15 cellular contexts compared by ENCODE assay signal in genomic region chr4:87406462-87406861, GRCh38. TPM values are rescaled to one million over a fixed set of nuclear protein-coding genes. Genes with fewer than 3 reads are reported as not detected.
DNase-seq lines count a peak whose midpoint lies in the region; ATAC-seq, FAIRE-seq and TF ChIP-seq lines count a peak whose summit lies in the region.
"Had no signal": no experiment of that assay in that cellular context is flagged by ENCODE, and none has a peak within 500 bp of the region (broad histone marks: within the 10 kb centered on the region; RNA-seq: fewer than 3 reads in every experiment).

No MANE protein-coding gene starts in this region.

- peaks cover 10 to 23% (median 22%) of the 10 kb centered on the region in 4 donors for H3K4me1 Mint-ChIP-seq in naive thymus-derived CD8-positive, alpha-beta T cell

- no peaks in the 10 kb centered on the region for H3K36me3 Mint-ChIP-seq in naive thymus-derived CD8-positive, alpha-beta T cell

- peak overlapping the region; percentile 61 to 95 (median 90) for H3K27ac Mint-ChIP-seq in naive thymus-derived CD8-positive, alpha-beta T cell

- H3K27ac ChIP-seq in OCI-LY7 (ENCODE audit: low read depth, low read length, poor library complexity, severe bottlenecking): no peak overlapping the region
- H3K27ac ChIP-seq in thyroid gland: no peak overlapping the region
- H3K27ac ChIP-seq: sigmoid colon, thoracic aorta had no signal

- 65 to 86% methylated on average over 6 of the region's 6 CpGs for WGBS in thyroid gland, 2 donors

- H3K4me3 ChIP-seq in OCI-LY7 (ENCODE audit: low read depth, low read length, poor library complexity, severe bottlenecking) (no peak overlapping the region), thyroid gland (replicated peaks in 1 of 3) (no peak overlapping the region)
- H3K4me3 ChIP-seq: sigmoid colon, thoracic aorta had no signal

- no peaks in the 10 kb centered on the region for H3K9me2 ChIP-seq in OCI-LY7 (ENCODE audit: insufficient read depth, low read length)

- H4K20me1 ChIP-seq in OCI-LY7 (ENCODE audit: insufficient read depth, low read length): no peaks in the 10 kb centered on the region

- no peak for TF ChIP-seq POLR2A in GM12891 (IDR thresholded peaks at IDR 0.05; ENCODE audit: low read depth, low read length)
- no peak for TF ChIP-seq POLR2A in thyroid gland (IDR thresholded peaks at IDR 0.05)

- no peaks in the 10 kb centered on the region for H3K36me3 ChIP-seq in OCI-LY7 (ENCODE audit: insufficient read depth, low read length)
- no peaks in the 10 kb centered on the region for H3K36me3 ChIP-seq in thyroid gland
- H3K36me3 ChIP-seq: sigmoid colon, thoracic aorta had no signal

- no peaks in the 10 kb centered on the region for H3K79me2 ChIP-seq in OCI-LY7 (ENCODE audit: insufficient read depth, low read depth, low read length)

- intact Hi-C loops in OCI-LY7 (cut with micrococcal nuclease; ENCODE audit: unreplicated experiment) (no loop called here), thyroid gland (cut with DNase I) (no loop called here)

- H3K27me3 ChIP-seq in thyroid gland: no peaks in the 10 kb centered on the region
- H3K27me3 ChIP-seq: sigmoid colon had no signal

- H3K9me3 ChIP-seq in OCI-LY7 (ENCODE audit: low read length) (0 out of 2 replicates have a peak, but pooled peaks cover 14% of the 10 kb centered on the region), thyroid gland (no peaks in the 10 kb centered on the region)
- H3K9me3 ChIP-seq: sigmoid colon, thoracic aorta had no signal

- CTCF ChIA-PET in OCI-LY7 (lab: Charles Lee; ENCODE audit: unreplicated experiment): no interaction called here

- H3K4me1 ChIP-seq in OCI-LY7 (ENCODE audit: insufficient read depth, low read length, poor library complexity, severe bottlenecking) (peaks cover 7% of the 10 kb centered on the region), thyroid gland (no peaks in the 10 kb centered on the region)
- H3K4me1 ChIP-seq: sigmoid colon had no signal

- no TSS peak for BruUV-seq in OCI-LY7 (replicated peaks; lab: Mats Ljungman, UMichigan)

- DNase-seq in GM12891 (ENCODE audit: insufficient read length, low spot score) (no peak), OCI-LY7 (ENCODE audit: low spot score) (peak; percentile 37), inferior parietal cortex (ENCODE audit: extremely low spot score) (no peak), thyroid gland (no peak)
- DNase-seq in naive thymus-derived CD8-positive, alpha-beta T cell: peak in 3 of 10 donors; percentile 7 to 31 (median 19)
- DNase-seq in activated CD4-positive, alpha-beta T cell treated with anti-CD3 and anti-CD28 coated beads for 1 hour: no peak
- DNase-seq: COR-L47, dermis blood vessel endothelial cell, NCI-H1436 treated with DMSO at 0.1 percent for 48 hours, NCI-H82, sigmoid colon, T-helper 1 cell had no signal

- ATAC-seq in HG02623 (IDR thresholded peaks at IDR 0.05; ENCODE audit: unreplicated experiment): peak; percentile 58
- peak; percentile 68 to 73 for ATAC-seq in naive thymus-derived CD8-positive, alpha-beta T cell
- ATAC-seq in HG03521 (IDR thresholded peaks at IDR 0.05; ENCODE audit: unreplicated experiment): no peak

- H2AFZ ChIP-seq in OCI-LY7 (ENCODE audit: low read length): peak overlapping the region; percentile 87

- peaks cover 9 to 20% (median 12%) of the 10 kb centered on the region in 5 donors for H3K27me3 Mint-ChIP-seq in naive thymus-derived CD8-positive, alpha-beta T cell

- peak overlapping the region; percentile 11 to 79 (median 76) for H3K4me3 Mint-ChIP-seq in naive thymus-derived CD8-positive, alpha-beta T cell

- H3K9me3 Mint-ChIP-seq in naive thymus-derived CD8-positive, alpha-beta T cell: no peaks in the 10 kb centered on the region

- peak; percentile 60 for FAIRE-seq in GM12891 (lab: Jason Lieb, UNC)

- TF ChIP-seq CTCF in OCI-LY7 (conservative IDR thresholded peaks at IDR 0.05; ENCODE audit: low read length) (no peak), thyroid gland (IDR thresholded peaks at IDR 0.05) (no peak)

- peak overlapping the region; percentile 37; the same call in 1 of the 2 replicates for H3K4me2 ChIP-seq in OCI-LY7 (ENCODE audit: low read length)

- POLR2A ChIA-PET in OCI-LY7 (lab: Charles Lee): interaction anchor here (0.8 to 2.6 kb wide), 6 partner anchors 11 to 61 kb away, joined by 3 to 11 read pairs (median 5); partner anchors contain the start of genes HSD17B11 and NUDT9
- POLR2A ChIA-PET in naive thymus-derived CD8-positive, alpha-beta T cell (lab: Charles Lee): interaction anchor here (1.3 to 2.0 kb wide), 3 partner anchors 9 to 16 kb away, joined by 4 to 11 read pairs (median 7); partner anchors contain the start of genes HSD17B11 and NUDT9

TF ChIP-seq in GM12891, 5 proteins besides CTCF, POLR2A, EP300 and RAD21:
- TF ChIP-seq TAF1 (IDR thresholded peaks at IDR 0.05; ENCODE audit: low read depth, low read length) (no peak), SPI1 (IDR thresholded peaks at IDR 0.05; ENCODE audit: low read depth, low read length) (peak; percentile 63)

RNA-seq across cellular contexts. Expression of gene HSD17B11, which starts 15.5 kb away (rescaled TPM):
- 27.3 TPM for polyA plus RNA-seq in GM12891 (2012; ENCODE audit: low read depth, missing spikeins)
- total RNA-seq in OCI-LY7 (2014; rRNA removed; shearing (Covaris generic)): 4.7 and 9.0 TPM in 2 replicates
- total RNA-seq in OCI-LY7 (2022) (8.7 TPM in 2 replicates), thyroid gland (100 to 1,000 TPM in 1 of 4 donors, 10 to 100 TPM in 3; 23.4 to 147 (median 61.8) TPM)
- 10 to 100 TPM; 74.5 to 77.1 TPM for total RNA-seq in naive thymus-derived CD8-positive, alpha-beta T cell
- 100 to 1,000 TPM in 1 of 3 donors, 10 to 100 TPM in 2; 68.0 to 125 (median 97.0) TPM for polyA plus RNA-seq in naive thymus-derived CD8-positive, alpha-beta T cell

RNA-seq across cellular contexts. Expression of gene NUDT9, which starts 15.9 kb away (rescaled TPM):
- 15.0 TPM for polyA plus RNA-seq in GM12891 (2012; ENCODE audit: low read depth, missing spikeins)
- 9.0 and 11.4 TPM in 2 replicates for total RNA-seq in OCI-LY7 (2014; rRNA removed; shearing (Covaris generic))
- total RNA-seq in OCI-LY7 (2022) (13.8 and 16.5 TPM in 2 replicates), thyroid gland (10 to 100 TPM; 20.4 to 38.2 (median 28.4) TPM)
- total RNA-seq in naive thymus-derived CD8-positive, alpha-beta T cell: 10 to 100 TPM; 18.1 to 18.8 TPM
- polyA plus RNA-seq in naive thymus-derived CD8-positive, alpha-beta T cell: 10 to 100 TPM; 23.3 to 28.1 (median 26.9) TPM
